Comparison of ENCODE assay signal across 29 cellular contexts in the genomic region with DNA sequence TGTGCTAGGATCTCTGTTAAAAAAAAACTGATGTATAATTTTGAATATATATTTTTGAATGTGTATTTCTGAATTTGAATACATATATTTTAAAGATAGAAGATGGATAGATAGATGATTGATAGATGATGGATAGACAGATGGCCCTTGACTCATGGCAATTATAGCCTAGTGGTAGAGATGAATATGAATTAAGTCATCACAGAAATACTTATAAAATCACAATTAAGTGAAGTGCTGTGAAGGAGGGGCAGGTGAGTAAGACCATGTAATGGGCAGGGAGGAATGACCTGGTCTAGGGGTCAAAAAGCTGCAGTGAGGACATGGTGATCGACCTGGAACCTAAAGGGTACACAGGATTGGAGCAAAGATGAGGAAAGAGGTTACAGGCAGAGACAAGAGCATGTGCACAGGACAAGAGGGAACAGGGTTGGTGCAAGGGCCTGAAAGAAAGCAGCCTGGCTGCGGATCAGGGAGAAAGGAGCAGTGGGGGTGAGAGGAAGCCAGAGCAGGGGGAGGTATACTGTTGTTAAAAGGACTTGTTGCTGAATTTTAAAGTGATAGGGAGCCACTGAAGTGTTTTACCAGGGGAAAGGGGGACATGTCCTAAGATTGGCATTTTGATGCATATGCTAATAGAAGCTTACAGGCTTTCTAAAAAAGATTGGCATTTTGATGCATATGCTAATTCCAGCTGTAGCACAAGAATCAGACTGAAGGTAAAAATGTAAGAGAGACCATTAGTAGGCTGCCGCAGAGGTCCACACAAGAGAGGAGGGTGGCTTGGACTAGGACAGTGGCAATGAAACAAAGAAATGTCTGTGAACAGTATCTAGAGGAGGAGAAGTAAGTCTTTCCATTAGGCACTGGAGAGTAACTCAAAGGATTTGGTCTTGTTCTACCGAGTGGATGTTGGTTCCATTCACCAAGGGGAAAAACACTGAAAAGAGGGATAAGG.
A peak's percentile ranks its signal among the peaks of the same experiment; 100 is the strongest.
DNase-seq lines count a peak whose midpoint lies in the region; ATAC-seq and TF ChIP-seq lines count a peak whose summit lies in the region.
"Had no signal": no experiment of that assay in that cellular context is flagged by ENCODE, and none has a peak within 500 bp of the region (broad histone marks: within the 10 kb centered on the region; RNA-seq: fewer than 3 reads in every experiment).

No MANE protein-coding gene starts in this region.

- H3K14ac ChIP-seq in neuronal stem cell (ENCODE audit: low read length): no peak overlapping the region

- DNase-seq in HAP-1 (ENCODE audit: low spot score in 2 of 2) (peak; percentile 61 to 78), WTC11 (ENCODE audit: low spot score) (peak; percentile 15), iPS DF 4.7 (ENCODE audit: extremely low read depth, low spot score) (peak; percentile 7), neuronal stem cell (ENCODE audit: low spot score) (no peak), NCI-H1092 (lab: John Stamatoyannopoulos, UW) (no peak), glomerular visceral epithelial cell (ENCODE audit: extremely low spot score) (no peak)
- DNase-seq: activated CD8-positive, alpha-beta memory T cell treated with anti-CD3 and anti-CD28 coated beads for 24 hours; activated naive CD4-positive, alpha-beta T cell treated with anti-CD3 and anti-CD28 coated beads, Interleukin-2, amount 50 U/mL, for 16 hours; activated T-cell treated with anti-CD3 and anti-CD28 coated beads for 4 hours; COR-L47; GDM1; glutamatergic neuron; KBM-7; lower lobe of right lung; NCI-H1105; NCI-H1930; NCI-H524; NK-92 treated with Interleukin-12 subunit alpha and Interleukin-12 subunit beta, amount 100 ng/mL, for 24 hours; ovary; PC-3; SHP77; stimulated activated CD4-positive, alpha-beta T cell treated with anti-CD3 and anti-CD28 coated beads, Interleukin-4, amount 100 ng/mL, for 24 hours; tibial artery had no signal

- in situ Hi-C loops in HAP-1 (cut with MboI; ENCODE audit: low sequenced_read_pairs): no loop called here

- WGBS in neuronal stem cell (ENCODE audit: extremely low coverage in 2 of 2, insufficient read length in 2 of 2, insufficient replicate concordance in 1 of 2), 2 donors: no CpG with 5 or more reads among the region's 4 CpGs

- H3K4me1 ChIP-seq in HAP-1 (peaks cover 28% of the 10 kb centered on the region), neuronal stem cell (ENCODE audit: control insufficient read depth in 2 of 2, insufficient read depth in 1 of 2, low read depth in 1 of 2, low read length in 2 of 2) (peaks cover 0 to 4% of the 10 kb centered on the region in 2 donors)
- H3K4me1 ChIP-seq: lower lobe of right lung had no signal

- H3K27ac ChIP-seq in neuronal stem cell (replicated peaks; ENCODE audit: low read length): no peak overlapping the region
- H3K27ac ChIP-seq: BLaER1 treated with 17β-estradiol and CSF1 and Interleukin-3, amounts not matched to agents 10 nM and 100 nM; lower lobe of right lung; ovary; tibial artery had no signal

- H2BK5ac ChIP-seq in neuronal stem cell (ENCODE audit: low read length): no peak overlapping the region

- POLR2A ChIA-PET in WTC11 (lab: Charles Lee): no interaction called here

- H3K9ac ChIP-seq in neuronal stem cell (ENCODE audit: low read depth, low read length, poor library complexity): no peak overlapping the region
- H3K9ac ChIP-seq: BLaER1 treated with 17β-estradiol and CSF1 and Interleukin-3, amounts not matched to agents 10 nM and 100 nM had no signal

- H3K9me3 Mint-ChIP-seq in WTC11: peaks cover 1% of the 10 kb centered on the region
- H3K9me3 Mint-ChIP-seq: activated T-helper 2 cell treated with anti-CD3 and anti-CD28 coated beads, Interferon-gamma antibody, Interleukin-2, Interleukin-4, amounts not matched to agents 10 μg/mL and 5 μg/mL and 100 μg/mL, durations not matched to agents 14 hours and 24 hours and 36 hours; nephron; T-helper 2 cell treated with Interferon-gamma antibody and Interleukin-4, amounts not matched to agents 5 μg/mL and 100 μg/mL, for 36 hours had no signal

- no peak overlapping the region for H3K4me2 ChIP-seq in neuronal stem cell (ENCODE audit: insufficient read depth, low read length, poor library complexity, severe bottlenecking)

- H3K4me1 Mint-ChIP-seq in WTC11: peaks cover 34% of the 10 kb centered on the region

- peak overlapping the region; percentile 5 for H3K18ac ChIP-seq in neuronal stem cell (ENCODE audit: low read length)

- H4K91ac ChIP-seq in neuronal stem cell (ENCODE audit: low read depth, low read length, poor library complexity): no peak overlapping the region

- peak; percentile 95 for ATAC-seq in WTC11
- ATAC-seq in GM18867 (IDR thresholded peaks at IDR 0.05; ENCODE audit: unreplicated experiment): no peak
- ATAC-seq: lower lobe of right lung, PC-3 had no signal

- H4K8ac ChIP-seq in neuronal stem cell (ENCODE audit: low read depth, low read length): no peak overlapping the region

- H3K36me3 ChIP-seq in HAP-1 (replicated peaks) (no peaks in the 10 kb centered on the region), neuronal stem cell (replicated peaks in 1 of 2; ENCODE audit: control insufficient read depth in 2 of 2, insufficient read depth in 2 of 2, low read length in 2 of 2) (no peaks in the 10 kb centered on the region)
- H3K36me3 ChIP-seq: BLaER1 treated with 17β-estradiol and CSF1 and Interleukin-3, amounts not matched to agents 10 nM and 100 nM; lower lobe of right lung; ovary; tibial artery had no signal

- no peak overlapping the region for H2BK120ac ChIP-seq in neuronal stem cell (ENCODE audit: low read depth, low read length)

- no peaks in the 10 kb centered on the region for H3K36me3 Mint-ChIP-seq in WTC11

- H3K4me3 Mint-ChIP-seq in WTC11: no peak overlapping the region
- H3K4me3 Mint-ChIP-seq: nephron; T-helper 2 cell treated with Interferon-gamma antibody and Interleukin-4, amounts not matched to agents 5 μg/mL and 100 μg/mL, for 36 hours had no signal

- H3K27me3 ChIP-seq in HAP-1 (ENCODE audit: low read depth) (no peaks in the 10 kb centered on the region), neuronal stem cell (ENCODE audit: control insufficient read depth in 3 of 3, insufficient read depth in 3 of 3, low read depth in 1 of 3, low read length in 3 of 3) (no peaks in the 10 kb centered on the region)
- H3K27me3 ChIP-seq: BLaER1 treated with 17β-estradiol and CSF1 and Interleukin-3, amounts not matched to agents 10 nM and 100 nM; ovary; tibial artery had no signal

- no peak for TF ChIP-seq CTCF in WTC11 (IDR thresholded peaks at IDR 0.05)

- no peak overlapping the region for H3K4ac ChIP-seq in neuronal stem cell (ENCODE audit: low read length)

- H3K9me3 ChIP-seq in HAP-1 (no peaks in the 10 kb centered on the region), neuronal stem cell (replicated peaks in 1 of 2; ENCODE audit: control insufficient read depth in 2 of 2, insufficient read depth in 1 of 2, low read depth in 1 of 2, low read length in 2 of 2) (no peaks in the 10 kb centered on the region)
- H3K9me3 ChIP-seq: BLaER1 treated with 17β-estradiol and CSF1 and Interleukin-3, amounts not matched to agents 10 nM and 100 nM; lower lobe of right lung; mucosa of descending colon; ovary; tibial artery had no signal

- no peak overlapping the region for H2BK15ac ChIP-seq in neuronal stem cell (ENCODE audit: low read length)

- no peak overlapping the region for H3K23ac ChIP-seq in neuronal stem cell (ENCODE audit: low read depth, low read length, poor library complexity)

- H3K79me1 ChIP-seq in neuronal stem cell (ENCODE audit: low read depth, low read length): no peaks in the 10 kb centered on the region

- H2AK5ac ChIP-seq in neuronal stem cell (ENCODE audit: low read depth, low read length): no peak overlapping the region

- no peak overlapping the region for H2BK12ac ChIP-seq in neuronal stem cell (ENCODE audit: low read length)

- no peaks in the 10 kb centered on the region for H3K27me3 Mint-ChIP-seq in WTC11 (ENCODE audit: low read depth)

- CTCF ChIA-PET in WTC11 (lab: Charles Lee): no interaction called here

- H3K4me3 ChIP-seq in HAP-1 (no peak overlapping the region), neuronal stem cell (ENCODE audit: low read length in 2 of 2) (no peak overlapping the region)
- H3K4me3 ChIP-seq: BLaER1 treated with 17β-estradiol and CSF1 and Interleukin-3, amounts not matched to agents 10 nM and 100 nM; lower lobe of right lung; mucosa of descending colon; ovary; tibial artery had no signal

- H3K27ac Mint-ChIP-seq in WTC11: peak overlapping the region; percentile 55
- H3K27ac Mint-ChIP-seq: activated T-helper 2 cell treated with anti-CD3 and anti-CD28 coated beads, Interferon-gamma antibody, Interleukin-2, Interleukin-4, amounts not matched to agents 10 μg/mL and 5 μg/mL and 100 μg/mL, durations not matched to agents 14 hours and 24 hours and 36 hours; nephron; T-helper 2 cell treated with Interferon-gamma antibody and Interleukin-4, amounts not matched to agents 5 μg/mL and 100 μg/mL, for 36 hours had no signal

- peak overlapping the region; percentile 36 for H2AFZ ChIP-seq in neuronal stem cell (ENCODE audit: low read length)

TF ChIP-seq in WTC11, 78 proteins besides CTCF, POLR2A, EP300 and RAD21:
- TF ChIP-seq ZNF416 (CRISPR knock-in tag; IDR thresholded peaks at IDR 0.05) (no peak), ELF4 (CRISPR knock-in tag; IDR thresholded peaks at IDR 0.05; ENCODE audit: low read depth) (no peak), FOXP1 (CRISPR knock-in tag; IDR thresholded peaks at IDR 0.05; ENCODE audit: borderline replicate concordance) (no peak), KAT7 (CRISPR knock-in tag; IDR thresholded peaks at IDR 0.05; ENCODE audit: borderline replicate concordance) (no peak), NFE2L1 (CRISPR knock-in tag; IDR thresholded peaks at IDR 0.05) (no peak)
- TF ChIP-seq, protein P1, sequence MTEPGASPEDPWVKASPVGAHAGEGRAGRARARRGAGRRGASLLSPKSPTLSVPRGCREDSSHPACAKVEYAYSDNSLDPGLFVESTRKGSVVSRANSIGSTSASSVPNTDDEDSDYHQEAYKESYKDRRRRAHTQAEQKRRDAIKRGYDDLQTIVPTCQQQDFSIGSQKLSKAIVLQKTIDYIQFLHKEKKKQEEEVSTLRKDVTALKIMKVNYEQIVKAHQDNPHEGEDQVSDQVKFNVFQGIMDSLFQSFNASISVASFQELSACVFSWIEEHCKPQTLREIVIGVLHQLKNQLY (CRISPR knock-in tag; IDR thresholded peaks at IDR 0.05): no peak

Comparison
In these comparisons a context has a peak if more than half of its experiments do, and no peak if none do; other contexts are left out.
1. DNase-seq: peak in HAP-1 (2 of 2), WTC11 (single experiment) and iPS DF 4.7 (single experiment); none in neuronal stem cell (single experiment), NCI-H1092 (single experiment) and glomerular visceral epithelial cell (single experiment).